In genomic region chrX:13380230-13380629, GRCh38 we compare ENCODE assay signal across 15 cellular contexts.
DNase-seq lines count a peak whose midpoint lies in the region; ATAC-seq and TF ChIP-seq lines count a peak whose summit lies in the region.
"Had no signal": no experiment of that assay in that cellular context is flagged by ENCODE, and none has a peak within 500 bp of the region (broad histone marks: within the 10 kb centered on the region; RNA-seq: fewer than 3 reads in every experiment).

No MANE protein-coding gene starts in this region.

- H3K27ac Mint-ChIP-seq in neural crest cell (ENCODE audit: unreplicated experiment), result peak overlapping the region; percentile 27

- H3K36me3 ChIP-seq in PC-3 (ENCODE audit: low read depth, low read length), result no peaks in the 10 kb centered on the region
- H3K36me3 ChIP-seq: ascending aorta, heart right ventricle, Peyer's patch, spleen, tibial artery had no signal

- POLR2A ChIA-PET in PC-3 (lab: Charles Lee; ENCODE audit: unreplicated experiment), result interaction anchor here (0.7 kb wide), 1 partner anchor 1293 kb away, joined by 6 read pairs; no protein-coding TSS in a partner anchor

- no TSS peak for BruUV-seq in PC-3 (replicated peaks; lab: Mats Ljungman, UMichigan)

- peaks cover 18% of the 10 kb centered on the region for H3K4me1 ChIP-seq in PC-3 (ENCODE audit: insufficient read depth, low read length)
- H3K4me1 ChIP-seq: ascending aorta, Peyer's patch, spleen had no signal

- H3K9me2 ChIP-seq in PC-3 (replicated peaks; ENCODE audit: low read length), result no peaks in the 10 kb centered on the region

- H3K27me3 ChIP-seq in PC-3 (ENCODE audit: low read length), result no peaks in the 10 kb centered on the region
- H3K27me3 ChIP-seq: ascending aorta, Peyer's patch, spleen, tibial artery had no signal

- DNase-seq in activated CD4-positive, CD25-positive, alpha-beta regulatory T cell (lab: John Stamatoyannopoulos, UW), result no peak
- DNase-seq in PC-3 (peak; percentile 48), dermis blood vessel endothelial cell (peak; percentile 19), neural crest cell (ENCODE audit: low read depth, low spot score) (no peak), NOMO-1 treated with DMSO at 0.1 percent for 48 hours (lab: John Stamatoyannopoulos, UW; ENCODE audit: unreplicated experiment) (no peak), MV-4-11 (lab: John Stamatoyannopoulos, UW) (no peak)
- DNase-seq in stimulated activated CD4-positive, alpha-beta T cell treated with anti-CD3 and anti-CD28 coated beads, Interleukin-12 subunit alpha, Interleukin-12 subunit beta, amount 100 ng/mL, for 4 hours, result no peak
- DNase-seq: activated CD8-positive, alpha-beta memory T cell treated with anti-CD3 and anti-CD28 coated beads, Interleukin-2, amount 50 U/mL, for 4 hours; heart right ventricle; NCI-H1048; Peyer's patch; spleen; tibial artery had no signal

- no peak overlapping the region for H3K27ac ChIP-seq in PC-3 (ENCODE audit: low read length)
- H3K27ac ChIP-seq: ascending aorta, heart right ventricle, Peyer's patch, spleen, tibial artery had no signal

- no peak overlapping the region for H2AFZ ChIP-seq in PC-3 (ENCODE audit: low read length)

- intact Hi-C loops in PC-3 (cut with micrococcal nuclease), result no loop called here

- H3K79me2 ChIP-seq in PC-3 (ENCODE audit: low read length), result no peaks in the 10 kb centered on the region

- H3K9ac ChIP-seq in PC-3 (ENCODE audit: low read length), result no peak overlapping the region

- no peak overlapping the region for H3K4me2 ChIP-seq in PC-3 (ENCODE audit: low read length)

- H3K4me3 Mint-ChIP-seq in neural crest cell, result no peak overlapping the region

- no peaks in the 10 kb centered on the region for H4K20me1 ChIP-seq in PC-3 (ENCODE audit: low read length)

- H3K4me1 Mint-ChIP-seq in neural crest cell, result peaks cover 27% of the 10 kb centered on the region

- TF ChIP-seq CTCF in PC-3 (conservative IDR thresholded peaks at IDR 0.05; ENCODE audit: low read depth, low read length) (no peak), neural crest cell (conservative IDR thresholded peaks at IDR 0.05) (no peak)

- H3K4me3 ChIP-seq in PC-3 (ENCODE audit: low read length), result no peak overlapping the region
- H3K4me3 ChIP-seq: ascending aorta, heart right ventricle, Peyer's patch, spleen, tibial artery had no signal

- H3K9me3 Mint-ChIP-seq in neural crest cell, result peaks cover 6% of the 10 kb centered on the region

- no peaks in the 10 kb centered on the region for H3K9me3 ChIP-seq in PC-3 (ENCODE audit: low read length)
- H3K9me3 ChIP-seq: ascending aorta, heart right ventricle, Peyer's patch, spleen, tibial artery had no signal

- H3F3A ChIP-seq in PC-3 (ENCODE audit: low read length, unreplicated experiment), result no peaks in the 10 kb centered on the region

- CTCF ChIA-PET in PC-3 (lab: Charles Lee), result no interaction called here

- H3K36me3 Mint-ChIP-seq in neural crest cell (ENCODE audit: low read depth), result no peaks in the 10 kb centered on the region

- ATAC-seq in activated CD4-positive, CD25-positive, alpha-beta regulatory T cell treated with anti-CD3 and anti-CD28 coated beads, Interleukin-2, amount 50 U/mL, for 24 hours, result peak; percentile 90 to 91
- ATAC-seq in PC-3, result peak; percentile 49; the same call in 1 of the 2 replicates
- ATAC-seq: heart right ventricle had no signal

- H3K27me3 Mint-ChIP-seq in neural crest cell (ENCODE audit: low read depth), result no peaks in the 10 kb centered on the region

Comparison
In these comparisons a context has a peak if more than half of its experiments do, and no peak if none do; other contexts are left out.
1. DNase-seq: peak in PC-3 (single experiment) and dermis blood vessel endothelial cell (single experiment); none in activated CD4-positive, CD25-positive, alpha-beta regulatory T cell (0 of 4), neural crest cell (single experiment), NOMO-1 treated with DMSO at 0.1 percent for 48 hours (single experiment), stimulated activated CD4-positive, alpha-beta T cell treated with anti-CD3 and anti-CD28 coated beads, Interleukin-12 subunit alpha, Interleukin-12 subunit beta, amount 100 ng/mL, for 4 hours (single experiment) and MV-4-11 (single experiment).